ENCODE assay signal across 15 cellular contexts in the genomic region with DNA sequence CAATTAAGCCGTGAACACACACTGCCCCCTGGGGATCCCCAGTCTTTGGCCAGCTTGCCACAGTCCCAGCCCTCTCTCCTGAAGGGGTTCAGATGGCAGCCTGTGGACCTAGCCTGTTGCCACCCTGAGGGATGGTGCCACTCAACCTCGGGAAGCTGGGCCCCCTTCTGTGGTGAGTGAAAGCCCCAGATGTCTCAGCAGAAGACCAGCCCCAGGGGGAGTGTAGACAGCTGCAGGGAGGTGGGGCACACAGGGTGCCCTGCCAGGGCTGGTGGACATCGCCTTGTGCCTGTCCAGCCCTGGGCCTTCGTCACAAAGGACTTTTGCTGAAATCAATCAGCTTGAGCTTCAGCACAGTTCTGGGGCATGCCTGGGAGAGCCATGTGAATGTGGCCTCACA.
"Had no signal": no experiment of that assay in that cellular context is flagged by ENCODE, and none has a peak within 500 bp of the region (broad histone marks: within the 10 kb centered on the region; RNA-seq: fewer than 3 reads in every experiment).

No MANE protein-coding gene starts in this region.

- ATAC-seq: activated T-helper 17 cell treated with anti-CD3 and anti-CD28 coated beads, Interleukin-2, amount 50 U/mL, for 72 hours; left cardiac atrium; natural killer cell; pancreas had no signal

- DNase-seq: activated CD4-positive, alpha-beta T cell treated with anti-CD3 and anti-CD28 coated beads for 1 hour; activated CD4-positive, alpha-beta T cell treated with anti-CD3 and anti-CD28 coated beads, Interleukin-2, amount 50 U/mL, for 4 hours; activated naive CD4-positive, alpha-beta T cell treated with anti-CD3 and anti-CD28 coated beads, Interleukin-2, amount 50 U/mL, for 16 hours; cerebellar nuclear complex; effector memory CD4-positive, alpha-beta T cell; esophagus squamous epithelium; left cardiac atrium; mesendoderm; natural killer cell; stimulated activated CD4-positive, alpha-beta T cell treated with anti-CD3 and anti-CD28 coated beads, Interleukin-1b, Interleukin-23, amount 100 ng/mL, for 48 hours; stimulated activated CD8-positive, alpha-beta memory T cell treated with anti-CD3 and anti-CD28 coated beads, Interleukin-4, amount 100 ng/mL, for 48 hours; stimulated activated naive CD4-positive, alpha-beta T cell treated with Interleukin-2 at 50 U/mL for 16 hours; WERI-Rb-1 had no signal
